In the genomic region with DNA sequence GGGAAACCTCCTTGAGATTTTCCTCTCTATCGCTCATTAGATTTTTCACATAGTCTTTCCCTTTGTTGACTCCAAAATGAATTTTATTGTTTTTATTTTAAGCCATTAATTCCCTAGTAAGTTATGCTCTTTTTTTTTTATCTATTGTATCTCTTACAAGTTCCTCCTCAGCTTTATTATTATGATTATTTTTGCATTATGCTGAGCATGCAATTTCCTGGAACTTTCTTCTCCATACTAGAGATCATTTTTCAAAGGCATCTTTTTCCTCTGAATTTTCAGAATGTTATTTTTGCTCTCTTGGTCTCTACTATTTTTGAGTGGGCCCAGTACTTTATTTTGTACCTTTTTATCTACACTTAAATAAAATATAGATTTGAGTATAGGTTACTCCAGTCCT, we compare ENCODE assay signal across 19 cellular contexts.
DNase-seq lines count a peak whose midpoint lies in the region; ATAC-seq, FAIRE-seq and TF ChIP-seq lines count a peak whose summit lies in the region.
"Had no signal": no experiment of that assay in that cellular context is flagged by ENCODE, and none has a peak within 500 bp of the region (broad histone marks: within the 10 kb centered on the region; RNA-seq: fewer than 3 reads in every experiment).

No MANE protein-coding gene starts in this region.

- H3K4me1 ChIP-seq in A549 (no peaks in the 10 kb centered on the region), IMR-90 (ENCODE audit: control insufficient read depth, insufficient read depth, low read length) (no peaks in the 10 kb centered on the region), H1 (replicated peaks in 1 of 4; ENCODE audit: control insufficient read depth in 3 of 4, insufficient read depth in 4 of 4, low read length in 3 of 4) (peaks cover 0 to 3% (median 0%) of the 10 kb centered on the region in 4 experiments; a peak in 1 of 7 replicates)
- H3K4me1 ChIP-seq in CD8-positive, alpha-beta memory T cell (ENCODE audit: insufficient read depth, low read length) = no peaks in the 10 kb centered on the region
- H3K4me1 ChIP-seq: BE2C, BLaER1, Caco-2 had no signal

- DNase-seq in A549 (ENCODE audit: low read depth in 1 of 2, low spot score in 1 of 2) (no peak), IMR-90 (no peak), H1 (ENCODE audit: low read depth in 1 of 2, low spot score in 2 of 2) (no peak), AML-193 (lab: John Stamatoyannopoulos, UW) (no peak)
- no peak for DNase-seq in CD8-positive, alpha-beta memory T cell
- DNase-seq: 8988T; BE2C; C1 segment of cervical spinal cord; Caco-2; Calu3; CD4-positive, alpha-beta memory T cell; CD4-positive, CD25-positive, alpha-beta regulatory T cell; GF-D8 had no signal

- H3K27me3 Mint-ChIP-seq in CD8-positive, alpha-beta memory T cell = peaks cover 0 to 1% of the 10 kb centered on the region in 2 donors
- H3K27me3 Mint-ChIP-seq: CD4-positive, alpha-beta memory T cell; CD4-positive, CD25-positive, alpha-beta regulatory T cell had no signal

- H3K9me3 Mint-ChIP-seq in CD8-positive, alpha-beta memory T cell = peaks cover 0 to 2% (median 0%) of the 10 kb centered on the region in 5 donors
- H3K9me3 Mint-ChIP-seq: CD4-positive, CD25-positive, alpha-beta regulatory T cell had no signal

- H3K27me3 ChIP-seq in IMR-90 (ENCODE audit: control insufficient read depth, insufficient read depth, low read length) (no peaks in the 10 kb centered on the region), H1 (replicated peaks in 1 of 4; ENCODE audit: control insufficient read depth in 3 of 4, extremely low read depth in 1 of 4, insufficient read depth in 3 of 4, low read length in 3 of 4) (no peaks in the 10 kb centered on the region)
- no peaks in the 10 kb centered on the region for H3K27me3 ChIP-seq in CD8-positive, alpha-beta memory T cell (ENCODE audit: insufficient read depth, low read length, poor library complexity, severe bottlenecking)
- H3K27me3 ChIP-seq: BE2C, BLaER1 had no signal

- H4K91ac ChIP-seq in IMR-90 (ENCODE audit: insufficient read depth, low read depth, low read length) = no peak overlapping the region
- H4K91ac ChIP-seq in H1 (replicated peaks; ENCODE audit: insufficient read length, low read length) = no peak overlapping the region

- no peaks in the 10 kb centered on the region for H3K23me2 ChIP-seq in H1 (ENCODE audit: low read depth, low read length)

- H3K23ac ChIP-seq in IMR-90 (ENCODE audit: low read depth, low read length) (no peak overlapping the region), H1 (ENCODE audit: insufficient read length) (no peak overlapping the region)

- H4K5ac ChIP-seq in IMR-90 (ENCODE audit: low read depth, low read length) (no peak overlapping the region), H1 (ENCODE audit: insufficient read length, low read depth, low read length) (no peak overlapping the region)

- no peak overlapping the region for H2AFZ ChIP-seq in IMR-90 (replicated peaks; ENCODE audit: low read length, poor library complexity)
- no peak overlapping the region for H2AFZ ChIP-seq in H1 (ENCODE audit: low read length)

- POLR2A ChIA-PET in A549 (lab: Yijun Ruan, JAX) (no interaction called here), IMR-90 (lab: Charles Lee; ENCODE audit: unreplicated experiment) (no interaction called here), H1 (lab: Charles Lee; ENCODE audit: partially characterized antibody) (interaction anchor here (0.7 kb wide), 1 partner anchor 392 kb away, joined by 4 read pairs; no protein-coding TSS in a partner anchor)
- POLR2A ChIA-PET in CD8-positive, alpha-beta memory T cell (lab: Charles Lee) = no interaction called here

- H3K9me3 ChIP-seq in A549 (no peaks in the 10 kb centered on the region), IMR-90 (ENCODE audit: control insufficient read depth, insufficient read depth, low read length) (peaks cover 7% of the 10 kb centered on the region), H1 (ENCODE audit: insufficient read depth in 2 of 2, low read depth in 1 of 2, low read length in 1 of 2) (peaks cover 3% of the 10 kb centered on the region in 2 experiments; a peak in 1 of 4 replicates)
- no peaks in the 10 kb centered on the region for H3K9me3 ChIP-seq in CD8-positive, alpha-beta memory T cell (ENCODE audit: low read length)
- H3K9me3 ChIP-seq: BE2C, BLaER1, Caco-2 had no signal

- intact Hi-C loops in IMR-90 (cut with micrococcal nuclease) = no loop called here

- in situ Hi-C loops in IMR-90 (cut with MboI; ENCODE audit: low sequenced_read_pairs) = no loop called here

- H2AK5ac ChIP-seq in IMR-90 (ENCODE audit: low read depth, low read length) = no peak overlapping the region
- H2AK5ac ChIP-seq in H1 (ENCODE audit: low read depth, low read length) = no peak overlapping the region

- H4K20me1 ChIP-seq in IMR-90 (ENCODE audit: insufficient read depth, low read length) = no peaks in the 10 kb centered on the region
- H4K20me1 ChIP-seq in H1 (replicated peaks in 1 of 2; ENCODE audit: control insufficient read depth in 1 of 2, insufficient read depth in 2 of 2, low read length in 2 of 2) = no peaks in the 10 kb centered on the region
- H4K20me1 ChIP-seq: BLaER1 had no signal

- H4K8ac ChIP-seq in IMR-90 (ENCODE audit: low read depth in 2 of 2, low read length in 2 of 2) (no peak overlapping the region), H1 (ENCODE audit: extremely low read depth, insufficient read depth, low read length) (no peak overlapping the region)

- H2BK5ac ChIP-seq in IMR-90 (ENCODE audit: low read depth, low read length, poor library complexity, severe bottlenecking) (no peak overlapping the region), H1 (ENCODE audit: low read depth, low read length) (no peak overlapping the region)

- H2BK20ac ChIP-seq in IMR-90 (ENCODE audit: low read depth, low read length) (no peak overlapping the region), H1 (ENCODE audit: low read length) (no peak overlapping the region)

- no peak overlapping the region for H3K27ac Mint-ChIP-seq in CD8-positive, alpha-beta memory T cell
- H3K27ac Mint-ChIP-seq: CD14-positive monocyte; CD4-positive, alpha-beta memory T cell; CD4-positive, CD25-positive, alpha-beta regulatory T cell had no signal

- H2BK12ac ChIP-seq in H1 (ENCODE audit: low read depth, low read length) = no peak overlapping the region

- TF ChIP-seq CTCF in A549 (IDR thresholded peaks at IDR 0.05) = no peak
- no peak for TF ChIP-seq CTCF in IMR-90 (conservative IDR thresholded peaks at IDR 0.05; ENCODE audit: low read depth, low read length)
- TF ChIP-seq CTCF in H1 (IDR thresholded peaks at IDR 0.05; ENCODE audit: control extremely low read depth in 1 of 3, insufficient read depth in 1 of 3, low read depth in 1 of 3, low read length in 3 of 3) = no peak

- no peaks in the 10 kb centered on the region for H3K36me3 Mint-ChIP-seq in CD8-positive, alpha-beta memory T cell
- H3K36me3 Mint-ChIP-seq: CD14-positive monocyte; CD4-positive, alpha-beta memory T cell; CD4-positive, CD25-positive, alpha-beta regulatory T cell had no signal

- H3K27ac ChIP-seq in A549 = no peak overlapping the region
- no peak overlapping the region for H3K27ac ChIP-seq in IMR-90 (ENCODE audit: insufficient read depth, low read length)
- H3K27ac ChIP-seq in H1 (ENCODE audit: low read depth, low read length) = no peak overlapping the region
- H3K27ac ChIP-seq in CD8-positive, alpha-beta memory T cell (ENCODE audit: low read depth, low read length) = no peak overlapping the region
- H3K27ac ChIP-seq: BLaER1 had no signal

- H3K4me3 ChIP-seq in A549 (no peak overlapping the region), IMR-90 (ENCODE audit: insufficient read depth, low read depth, low read length) (no peak overlapping the region), H1 (ENCODE audit: extremely low read depth in 1 of 4, insufficient read depth in 2 of 4, low read depth in 3 of 4, low read length in 4 of 4) (no peak overlapping the region)
- no peak overlapping the region for H3K4me3 ChIP-seq in CD8-positive, alpha-beta memory T cell (ENCODE audit: low read length)
- H3K4me3 ChIP-seq: BLaER1 had no signal

- H3K18ac ChIP-seq in IMR-90 (ENCODE audit: low read depth, low read length) (no peak overlapping the region), H1 (ENCODE audit: extremely low read depth, low read length) (no peak overlapping the region)

- TF ChIP-seq POLR2A in A549 (IDR thresholded peaks at IDR 0.05; ENCODE audit: low read length) = no peak
- TF ChIP-seq POLR2A in IMR-90 (IDR thresholded peaks at IDR 0.05; ENCODE audit: low read depth, low read length) = no peak
- TF ChIP-seq POLR2A in H1 (IDR thresholded peaks at IDR 0.05; ENCODE audit: control extremely low read depth in 1 of 2, low read depth in 2 of 2, low read length in 2 of 2) = no peak

- TF ChIP-seq RAD21 in A549 (conservative IDR thresholded peaks at IDR 0.05 in 1 of 2, IDR thresholded peaks at IDR 0.05 in 1 of 2) = no peak
- no peak for TF ChIP-seq RAD21 in IMR-90 (IDR thresholded peaks at IDR 0.05; ENCODE audit: low read length)
- no peak for TF ChIP-seq RAD21 in H1 (IDR thresholded peaks at IDR 0.05 in 1 of 2, conservative IDR thresholded peaks at IDR 0.05 in 1 of 2; ENCODE audit: low read depth in 2 of 2, low read length in 2 of 2)

- WGBS in A549 (ENCODE audit: missing lambda C conversion rate) = 88% methylated on average over 1 of the region's 1 CpG
- no CpG with 5 or more reads among the region's 1 CpG for whole genome bisulfite sequencing in IMR-90 (ENCODE audit: extremely low coverage in 2 of 2, insufficient read length in 1 of 2), 2 experiments
- 88% methylated on average over 1 of the region's 1 CpG; no CpG with 5 or more reads in 1 of the 2 experiments for WGBS in H1 (ENCODE audit: extremely low coverage in 1 of 2, insufficient coverage in 1 of 2, insufficient read length in 1 of 2, insufficient replicate concordance in 2 of 2, low coverage in 1 of 2, low lambda C conversion rate in 2 of 2, missing lambda C conversion rate in 1 of 2), 2 experiments

- H3K14ac ChIP-seq in IMR-90 (replicated peaks; ENCODE audit: low read depth, low read length) = no peak overlapping the region
- no peak overlapping the region for H3K14ac ChIP-seq in H1 (ENCODE audit: insufficient read length)

- H3K79me1 ChIP-seq in IMR-90 (ENCODE audit: low read depth in 1 of 2, low read length in 2 of 2) (no peaks in the 10 kb centered on the region), H1 (ENCODE audit: low read depth, low read length) (no peaks in the 10 kb centered on the region)

- H2BK120ac ChIP-seq in IMR-90 (ENCODE audit: low read depth, low read length) = no peak overlapping the region
- no peak overlapping the region for H2BK120ac ChIP-seq in H1 (replicated peaks; ENCODE audit: low read depth, low read length)

- CTCF ChIA-PET in A549 (lab: Yijun Ruan, JAX) (no interaction called here), IMR-90 (lab: Yijun Ruan, JAX) (no interaction called here), H1 (lab: Charles Lee; ENCODE audit: partially characterized antibody) (interaction anchor here (0.6 to 2.6 kb wide), 4 partner anchors 37 to 375 kb away, joined by 3 to 13 read pairs (median 3); partner anchors contain the start of gene SEMA6A)
- CTCF ChIA-PET in CD8-positive, alpha-beta memory T cell (lab: Charles Lee) = no interaction called here

- ATAC-seq in A549 (no peak), IMR-90 (ENCODE audit: low read depth) (no peak)

- TF ChIP-seq EP300 in A549 (IDR thresholded peaks at IDR 0.05) (no peak), H1 (IDR thresholded peaks at IDR 0.05; ENCODE audit: borderline replicate concordance in 1 of 2, low read depth in 2 of 2, low read length in 2 of 2) (no peak)

- H3K36me3 ChIP-seq in IMR-90 (ENCODE audit: control insufficient read depth, insufficient read depth, low read length) (no peaks in the 10 kb centered on the region), H1 (ENCODE audit: control insufficient read depth in 2 of 4, insufficient read depth in 4 of 4, low read length in 3 of 4) (no peaks in the 10 kb centered on the region)
- no peaks in the 10 kb centered on the region for H3K36me3 ChIP-seq in CD8-positive, alpha-beta memory T cell (ENCODE audit: insufficient read depth, low read length)
- H3K36me3 ChIP-seq: BE2C, BLaER1 had no signal

- no peak overlapping the region for H3K4me2 ChIP-seq in A549
- no peak overlapping the region for H3K4me2 ChIP-seq in IMR-90 (ENCODE audit: low read depth, low read length)
- no peak overlapping the region for H3K4me2 ChIP-seq in H1 (ENCODE audit: insufficient read depth in 1 of 2, low read depth in 2 of 2, low read length in 2 of 2)
- H3K4me2 ChIP-seq: BLaER1 had no signal

- H3K4me3 Mint-ChIP-seq in CD8-positive, alpha-beta memory T cell = no peak overlapping the region
- H3K4me3 Mint-ChIP-seq: CD14-positive monocyte; CD4-positive, alpha-beta memory T cell; CD4-positive, CD25-positive, alpha-beta regulatory T cell had no signal

- H3K9me1 ChIP-seq in IMR-90 (ENCODE audit: insufficient read depth, low read length) = no peaks in the 10 kb centered on the region

- H3K56ac ChIP-seq in IMR-90 (ENCODE audit: extremely low read depth, insufficient read depth, low read length) = no peak overlapping the region
- no peak overlapping the region for H3K56ac ChIP-seq in H1 (replicated peaks; ENCODE audit: insufficient read length, low read depth, low read length)

- no peak overlapping the region for H3K4ac ChIP-seq in IMR-90 (ENCODE audit: low read depth, low read length)
- no peak overlapping the region for H3K4ac ChIP-seq in H1 (replicated peaks; ENCODE audit: insufficient read length, low read depth, low read length)

- no peak for FAIRE-seq in A549 (lab: Jason Lieb, UNC)
- FAIRE-seq in H1 (lab: Jason Lieb, UNC) = no peak
- FAIRE-seq: A204.1, D721Med, GM12891, GM19239 had no signal

- H2AK9ac ChIP-seq in IMR-90 (replicated peaks; ENCODE audit: low read depth, low read length, poor library complexity) = no peak overlapping the region

- dilution Hi-C loops in IMR-90 (cut with HindIII; ENCODE audit: low sequenced_read_pairs, unreplicated experiment) = no loop called here

- H2BK15ac ChIP-seq in IMR-90 (ENCODE audit: low read depth, low read length) = no peak overlapping the region
- no peak overlapping the region for H2BK15ac ChIP-seq in H1 (ENCODE audit: low read length)

- no TSS peak for BruUV-seq in IMR-90 (replicated peaks; lab: Mats Ljungman, UMichigan)

- no peak overlapping the region for H3K9ac ChIP-seq in IMR-90 (ENCODE audit: low read depth, low read length)
- no peak overlapping the region for H3K9ac ChIP-seq in H1 (replicated peaks in 1 of 4; ENCODE audit: extremely low read depth in 1 of 4, low read depth in 3 of 4, low read length in 3 of 4)
- H3K9ac ChIP-seq: BLaER1 had no signal

- peaks cover 2 to 8% (median 4%) of the 10 kb centered on the region in 3 donors for H3K4me1 Mint-ChIP-seq in CD8-positive, alpha-beta memory T cell
- H3K4me1 Mint-ChIP-seq: CD14-positive monocyte; CD4-positive, CD25-positive, alpha-beta regulatory T cell had no signal

- no peaks in the 10 kb centered on the region for H3K79me2 ChIP-seq in H1 (ENCODE audit: control insufficient read depth in 1 of 2, insufficient read depth in 2 of 2, low read length in 2 of 2)

Comparison
In these comparisons a context has a peak if more than half of its experiments do, and no peak if none do; other contexts are left out.
1. Of the 18 proteins assayed by ChIP-seq in both H1 and A549: peak only in H1: none; only in A549: none; in both: MAFK; in neither: 17.